9 cellular contexts compared by ENCODE assay signal in the genomic region with DNA sequence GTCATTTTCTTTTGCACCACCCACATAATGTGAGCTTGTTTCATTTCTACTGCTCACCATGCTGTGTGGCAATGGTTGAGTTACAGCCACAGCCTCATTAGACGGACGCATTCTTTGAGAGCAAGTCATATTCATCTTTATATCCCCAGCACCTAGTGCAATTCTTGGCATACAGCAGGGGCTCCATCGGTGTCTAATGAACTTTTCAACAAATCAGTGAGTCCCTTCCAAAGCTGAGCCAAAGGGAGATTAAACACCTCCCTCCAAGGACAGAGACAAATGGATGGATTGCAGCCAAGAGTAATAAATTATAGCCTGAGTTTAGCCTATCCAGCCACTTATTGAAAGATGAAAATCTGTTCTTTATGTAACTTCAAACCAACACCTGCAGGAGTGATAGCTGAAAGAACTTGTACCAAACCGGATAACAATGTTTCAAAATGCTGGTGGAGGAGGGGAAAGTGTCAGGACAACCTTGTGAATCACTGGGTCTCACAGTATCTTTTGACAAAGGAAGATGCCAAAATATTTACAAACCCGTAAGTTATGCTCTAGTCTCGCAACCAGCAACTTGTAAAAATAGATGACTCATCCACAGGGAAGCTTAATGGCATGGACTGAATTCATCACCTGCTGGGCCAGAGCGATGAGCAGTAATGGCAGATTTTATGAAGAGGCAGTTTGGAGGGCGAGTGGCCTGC.
DNase-seq lines count a peak whose midpoint lies in the region; ATAC-seq and TF ChIP-seq lines count a peak whose summit lies in the region.
"Had no signal": no experiment of that assay in that cellular context is flagged by ENCODE, and none has a peak within 500 bp of the region (broad histone marks: within the 10 kb centered on the region; RNA-seq: fewer than 3 reads in every experiment).

No MANE protein-coding gene starts in this region.

- in situ Hi-C loops in SK-MEL-5 (cut with HindIII; ENCODE audit: low pct_unique_long_range_greater_than_20kb, low sequenced_read_pairs), result no loop called here

- H3K9me3 ChIP-seq in AG04450 (ENCODE audit: control insufficient read depth, insufficient read depth, low read length), result no peaks in the 10 kb centered on the region
- no peaks in the 10 kb centered on the region for H3K9me3 ChIP-seq in hepatocyte (ENCODE audit: low read depth)
- no peaks in the 10 kb centered on the region for H3K9me3 ChIP-seq in Karpas-422 (ENCODE audit: low read length)
- H3K9me3 ChIP-seq in effector memory CD4-positive, alpha-beta T cell (ENCODE audit: control insufficient read depth, low read length), result no peaks in the 10 kb centered on the region

- no peaks in the 10 kb centered on the region for H3K9me2 ChIP-seq in hepatocyte (replicated peaks; ENCODE audit: insufficient read depth)
- no peaks in the 10 kb centered on the region for H3K9me2 ChIP-seq in Karpas-422 (replicated peaks; ENCODE audit: insufficient read depth, low read length)

- POLR2A ChIA-PET in AG04450 (lab: Yijun Ruan, JAX), result interaction anchor here (1.2 kb wide), 1 partner anchor 140 kb away, joined by 3 read pairs; no protein-coding TSS in a partner anchor

- TF ChIP-seq CTCF in AG04450 (IDR thresholded peaks at IDR 0.05; ENCODE audit: low read depth, low read length) (no peak), hepatocyte (IDR thresholded peaks at IDR 0.05; ENCODE audit: poor library complexity) (no peak)

- peak; percentile 27 for DNase-seq in AG04450 (ENCODE audit: low read depth, low spot score)
- DNase-seq in LoVo (ENCODE audit: low spot score), result peak; percentile 85
- peak; percentile 19 for DNase-seq in SK-MEL-5 (ENCODE audit: low read depth, low spot score)
- peak; percentile 55 for DNase-seq in hepatocyte (ENCODE audit: low spot score)
- DNase-seq in Karpas-422, result no peak
- no peak for DNase-seq in effector memory CD4-positive, alpha-beta T cell
- DNase-seq: activated CD4-positive, alpha-beta memory T cell treated with anti-CD3 and anti-CD28 coated beads, Interleukin-2, amount 10 ng/mL, durations not matched to agents 7 days and 5 days had no signal

- H3K4me1 ChIP-seq in hepatocyte (ENCODE audit: insufficient read depth) (no peaks in the 10 kb centered on the region), Karpas-422 (ENCODE audit: low read length) (no peaks in the 10 kb centered on the region)
- no peaks in the 10 kb centered on the region for H3K4me1 ChIP-seq in effector memory CD4-positive, alpha-beta T cell (ENCODE audit: control insufficient read depth, insufficient read depth, low read length, poor library complexity, severe bottlenecking)

- ATAC-seq in GM21717 (IDR thresholded peaks at IDR 0.05; ENCODE audit: unreplicated experiment) (no peak), HG03342 (IDR thresholded peaks at IDR 0.05; ENCODE audit: unreplicated experiment) (no peak)

- WGBS in hepatocyte (ENCODE audit: low lambda C conversion rate, missing lambda C conversion rate), result 53% methylated on average over 8 of the region's 8 CpGs

- H3K27ac ChIP-seq in AG04450 (ENCODE audit: low read depth, low read length) (no peak overlapping the region), hepatocyte (no peak overlapping the region), Karpas-422 (ENCODE audit: low read length) (no peak overlapping the region)
- H3K27ac ChIP-seq in effector memory CD4-positive, alpha-beta T cell (ENCODE audit: insufficient read depth, low read length, poor library complexity, severe bottlenecking), result no peak overlapping the region

- H4K20me1 ChIP-seq in hepatocyte (ENCODE audit: insufficient read depth, poor library complexity, severe bottlenecking), result no peaks in the 10 kb centered on the region
- H4K20me1 ChIP-seq in Karpas-422 (ENCODE audit: insufficient read depth, low read depth, low read length), result no peaks in the 10 kb centered on the region

- H3K4me2 ChIP-seq in hepatocyte (no peak overlapping the region), Karpas-422 (ENCODE audit: low read depth, low read length, poor library complexity, severe bottlenecking) (no peak overlapping the region)

- H3K79me2 ChIP-seq in hepatocyte, result no peaks in the 10 kb centered on the region
- H3K79me2 ChIP-seq in Karpas-422 (ENCODE audit: low read length), result no peaks in the 10 kb centered on the region

- H3K36me3 ChIP-seq in hepatocyte (replicated peaks; ENCODE audit: insufficient read depth, low read depth) (no peaks in the 10 kb centered on the region), Karpas-422 (ENCODE audit: insufficient read depth, low read length) (no peaks in the 10 kb centered on the region)
- H3K36me3 ChIP-seq in effector memory CD4-positive, alpha-beta T cell (ENCODE audit: control insufficient read depth, insufficient read depth, low read length), result no peaks in the 10 kb centered on the region

- no peak overlapping the region for H3K4me3 ChIP-seq in AG04450 (ENCODE audit: low read depth, low read length)
- no peak overlapping the region for H3K4me3 ChIP-seq in hepatocyte
- H3K4me3 ChIP-seq in Karpas-422 (ENCODE audit: low read length), result no peak overlapping the region
- H3K4me3 ChIP-seq in effector memory CD4-positive, alpha-beta T cell (ENCODE audit: insufficient read depth, low read depth, low read length, poor library complexity, severe bottlenecking), result no peak overlapping the region

- H3K9ac ChIP-seq in Karpas-422 (ENCODE audit: low read length), result no peak overlapping the region

- H2AFZ ChIP-seq in hepatocyte, result no peak overlapping the region
- H2AFZ ChIP-seq in Karpas-422 (ENCODE audit: low read length), result no peak overlapping the region

- CTCF ChIA-PET in AG04450 (lab: Charles Lee), result no interaction called here

- H3K27me3 ChIP-seq in AG04450 (ENCODE audit: control insufficient read depth, insufficient read depth, low read length) (peaks cover 19% of the 10 kb centered on the region), hepatocyte (no peaks in the 10 kb centered on the region), Karpas-422 (ENCODE audit: low read length) (no peaks in the 10 kb centered on the region)
- peaks cover 2% of the 10 kb centered on the region for H3K27me3 ChIP-seq in effector memory CD4-positive, alpha-beta T cell (replicated peaks; ENCODE audit: control insufficient read depth, insufficient read depth, low read length, poor library complexity, severe bottlenecking)

Comparison
In these comparisons a context has a peak if more than half of its experiments do, and no peak if none do; other contexts are left out.
1. DNase-seq: peak in AG04450 (single experiment), LoVo (single experiment), SK-MEL-5 (single experiment) and hepatocyte (single experiment); none in Karpas-422 (single experiment) and effector memory CD4-positive, alpha-beta T cell (0 of 3).